ENCODE assay signal across 17 cellular contexts in genomic region chr5:164191240-164191639, GRCh38.
DNase-seq lines count a peak whose midpoint lies in the region; ATAC-seq, FAIRE-seq and TF ChIP-seq lines count a peak whose summit lies in the region.
"Had no signal": no experiment of that assay in that cellular context is flagged by ENCODE, and none has a peak within 500 bp of the region (broad histone marks: within the 10 kb centered on the region; RNA-seq: fewer than 3 reads in every experiment).

No MANE protein-coding gene starts in this region.

- H3K9me3 ChIP-seq in breast epithelium = no peaks in the 10 kb centered on the region
- no peaks in the 10 kb centered on the region for H3K9me3 ChIP-seq in body of pancreas
- H3K9me3 ChIP-seq in hepatocyte (ENCODE audit: low read depth) = no peaks in the 10 kb centered on the region
- H3K9me3 ChIP-seq: gastrocnemius medialis, tibial artery had no signal

- intact Hi-C loops in MCF 10A (cut with micrococcal nuclease) (no loop called here), breast epithelium (cut with DNase I; ENCODE audit: low total_unique reads) (no loop called here), body of pancreas (cut with DNase I) (no loop called here)

- no peaks in the 10 kb centered on the region for H3K79me2 ChIP-seq in hepatocyte

- H3K27ac Mint-ChIP-seq in MCF 10A (ENCODE audit: low read depth, unreplicated experiment) = peak overlapping the region; percentile 14
- H3K27ac Mint-ChIP-seq: activated naive CD8-positive, alpha-beta T cell; dendritic cell treated with granulocyte-macrophage colony-stimulating factor and Interleukin-4, amounts not matched to agents 40 ng/mL and 50 ng/mL, for 4 days had no signal

- WGBS in body of pancreas, 2 donors = 16 to 19% methylated on average over 3 of the region's 3 CpGs
- 33% methylated on average over 3 of the region's 3 CpGs for WGBS in hepatocyte (ENCODE audit: low lambda C conversion rate, missing lambda C conversion rate)

- BruUV-seq in MCF 10A (replicated peaks; lab: Mats Ljungman, UMichigan) = no TSS peak

- H3K4me3 ChIP-seq in breast epithelium (no peak overlapping the region), body of pancreas (no peak overlapping the region), hepatocyte (no peak overlapping the region)
- H3K4me3 ChIP-seq: gastrocnemius medialis, tibial artery had no signal

- H3K27me3 Mint-ChIP-seq in MCF 10A (ENCODE audit: insufficient read depth, unreplicated experiment) = no peaks in the 10 kb centered on the region
- H3K27me3 Mint-ChIP-seq: activated naive CD8-positive, alpha-beta T cell; dendritic cell treated with granulocyte-macrophage colony-stimulating factor and Interleukin-4, amounts not matched to agents 40 ng/mL and 50 ng/mL, for 4 days had no signal

- H3K4me1 ChIP-seq in breast epithelium (no peaks in the 10 kb centered on the region), body of pancreas (peaks cover 8% of the 10 kb centered on the region), hepatocyte (ENCODE audit: insufficient read depth) (peaks cover 14% of the 10 kb centered on the region)
- H3K4me1 ChIP-seq: gastrocnemius medialis had no signal

- no peak overlapping the region for H2AFZ ChIP-seq in hepatocyte

- no peak overlapping the region for H3K27ac ChIP-seq in breast epithelium
- H3K27ac ChIP-seq in body of pancreas = no peak overlapping the region
- H3K27ac ChIP-seq in hepatocyte = peak overlapping the region; percentile 46
- H3K27ac ChIP-seq: gastrocnemius medialis, tibial artery had no signal

- H3K4me1 Mint-ChIP-seq in MCF 10A (ENCODE audit: insufficient read depth, unreplicated experiment) = peaks cover 15% of the 10 kb centered on the region

- H3K4me2 ChIP-seq in hepatocyte = peak overlapping the region; percentile 14

- H3K9me2 ChIP-seq in hepatocyte (replicated peaks; ENCODE audit: insufficient read depth) = no peaks in the 10 kb centered on the region

- H3K9me3 Mint-ChIP-seq in MCF 10A (ENCODE audit: unreplicated experiment) = peaks cover 7% of the 10 kb centered on the region

- peak; percentile 68 for DNase-seq in MCF 10A (ENCODE audit: unreplicated experiment)
- no peak for DNase-seq in breast epithelium (ENCODE audit: low spot score in 2 of 2)
- peak in 3 of 4 donors; percentile 27 to 50 (median 29) for DNase-seq in body of pancreas
- DNase-seq in hepatocyte (ENCODE audit: low spot score) = peak; percentile 66
- peak; percentile 47 for DNase-seq in urothelium cell line (ENCODE audit: low spot score)
- no peak for DNase-seq in NCI-H526 treated with DMSO at 0.1 percent for 48 hours (lab: John Stamatoyannopoulos, UW)
- no peak for DNase-seq in frontal cortex (ENCODE audit: low spot score in 2 of 2)
- DNase-seq: gastrocnemius medialis, kidney glomerular epithelial cell, NCI-H1048, NCI-H510A treated with DMSO at 0.1 percent for 48 hours, tibial artery had no signal

- ATAC-seq in body of pancreas (no peak), GM21526 (IDR thresholded peaks at IDR 0.05; ENCODE audit: low FRiP score, unreplicated experiment) (no peak)
- ATAC-seq: gastrocnemius medialis had no signal

- H3K4me3 Mint-ChIP-seq in MCF 10A (ENCODE audit: unreplicated experiment) = no peak overlapping the region
- H3K4me3 Mint-ChIP-seq: activated naive CD8-positive, alpha-beta T cell; dendritic cell treated with granulocyte-macrophage colony-stimulating factor and Interleukin-4, amounts not matched to agents 40 ng/mL and 50 ng/mL, for 4 days; neural crest cell had no signal

- no peaks in the 10 kb centered on the region for H3K36me3 ChIP-seq in breast epithelium
- no peaks in the 10 kb centered on the region for H3K36me3 ChIP-seq in body of pancreas (replicated peaks in 1 of 2; ENCODE audit: insufficient read depth in 1 of 2, low read depth in 2 of 2)
- H3K36me3 ChIP-seq in hepatocyte (replicated peaks; ENCODE audit: insufficient read depth, low read depth) = no peaks in the 10 kb centered on the region
- H3K36me3 ChIP-seq: gastrocnemius medialis, tibial artery had no signal

- POLR2A ChIA-PET in MCF 10A (lab: Yijun Ruan, JAX) = interaction anchor here (1.1 to 1.3 kb wide), 2 partner anchors 13 to 16 kb away, joined by 3 to 4 read pairs; no protein-coding TSS in a partner anchor

- H3K27me3 ChIP-seq in breast epithelium (no peaks in the 10 kb centered on the region), body of pancreas (no peaks in the 10 kb centered on the region), hepatocyte (no peaks in the 10 kb centered on the region)
- H3K27me3 ChIP-seq: gastrocnemius medialis, tibial artery had no signal

- H4K20me1 ChIP-seq in hepatocyte (ENCODE audit: insufficient read depth, poor library complexity, severe bottlenecking) = no peaks in the 10 kb centered on the region

- TF ChIP-seq POLR2A in breast epithelium (IDR thresholded peaks at IDR 0.05) (no peak), body of pancreas (IDR thresholded peaks at IDR 0.05) (no peak)

- no peak for TF ChIP-seq CTCF in MCF 10A (IDR thresholded peaks at IDR 0.05; ENCODE audit: unreplicated experiment)
- TF ChIP-seq CTCF in breast epithelium (IDR thresholded peaks at IDR 0.05) = no peak
- TF ChIP-seq CTCF in body of pancreas (IDR thresholded peaks at IDR 0.05) = no peak
- TF ChIP-seq CTCF in hepatocyte (IDR thresholded peaks at IDR 0.05; ENCODE audit: poor library complexity) = no peak

- FAIRE-seq in urothelium cell line (lab: Jason Lieb, UNC) (no peak), frontal cortex (lab: Jason Lieb, UNC) (no peak)
- FAIRE-seq: D721Med had no signal

- peaks cover 6% of the 10 kb centered on the region for H3K36me3 Mint-ChIP-seq in MCF 10A (ENCODE audit: insufficient read depth, unreplicated experiment)
- H3K36me3 Mint-ChIP-seq: activated naive CD8-positive, alpha-beta T cell had no signal

- CTCF ChIA-PET in MCF 10A (lab: Yijun Ruan, JAX) = interaction anchor here (0.7 kb wide), 1 partner anchor 8 kb away, joined by 3 read pairs; no protein-coding TSS in a partner anchor

Comparison
In these comparisons a context has a peak if more than half of its experiments do, and no peak if none do; other contexts are left out.
1. DNase-seq: peak in MCF 10A (single experiment), body of pancreas (3 of 4), hepatocyte (single experiment) and urothelium cell line (single experiment); none in breast epithelium (0 of 2), NCI-H526 treated with DMSO at 0.1 percent for 48 hours (single experiment) and frontal cortex (0 of 2).